8 cellular contexts compared by ENCODE assay signal in genomic region chr1:207050768-207051614, GRCh38. TPM values are rescaled to one million over a fixed set of nuclear protein-coding genes. Genes with fewer than 3 reads are reported as not detected.
DNase-seq lines count a peak whose midpoint lies in the region.

Gene YOD1 (minus strand): TSS chr1:207051208. CDS start chr1:207051030, 178 bp downstream.

- DNase-seq in DMS153 treated with DMSO at 0.1 percent for 48 hours (lab: John Stamatoyannopoulos, UW; ENCODE audit: unreplicated experiment) (peak; percentile 96), GM23248 (peak; percentile 97), NCI-H1048 (lab: John Stamatoyannopoulos, UW) (peak; percentile 94), SK-N-MC (ENCODE audit: low read depth, low spot score) (peak; percentile 61), glomerular endothelial cell (ENCODE audit: extremely low read depth, low read depth, low spot score) (peak; percentile 71), nucleus accumbens (lab: John Stamatoyannopoulos, UW) (peak in 55 of 56 donors; percentile 13 to 92 (median 77)), substantia nigra (lab: John Stamatoyannopoulos, UW) (peak; percentile 27 to 87 (median 76))
- peak; percentile 90 for DNase-seq in activated naive CD4-positive, alpha-beta T cell treated with anti-CD3 and anti-CD28 coated beads, Interleukin-2, amount 50 U/mL, for 16 hours

- H4K20me1 ChIP-seq in GM23248 (ENCODE audit: insufficient read depth), result no peaks in the 10 kb centered on the region; the same call in 1 of the 2 replicates

- peaks cover 36% of the 10 kb centered on the region for H3K4me1 ChIP-seq in GM23248 (ENCODE audit: insufficient read depth)

- H3K27ac ChIP-seq in GM23248, result peak within 1 kb of the TSS; percentile 94
- H3K27ac ChIP-seq in SK-N-MC, result peak within 1 kb of the TSS; percentile 78
- H3K27ac ChIP-seq in substantia nigra (ENCODE audit: low read depth, low read length, poor library complexity, severe bottlenecking), result peak within 1 kb of the TSS; percentile 91

- H3K9ac ChIP-seq in GM23248 (peak within 1 kb of the TSS; percentile 93), SK-N-MC (ENCODE audit: insufficient read length) (peak within 1 kb of the TSS; percentile 91)

- in situ Hi-C loops in GM23248 (cut with MboI), result no loop called here

- H3K9me3 ChIP-seq in GM23248 (ENCODE audit: low read depth) (no peaks in the 10 kb centered on the region), SK-N-MC (ENCODE audit: low read depth, low read length) (no peaks in the 10 kb centered on the region)

- H3K4me3 ChIP-seq in GM23248 (peak within 1 kb of the TSS; percentile 98), SK-N-MC (peak within 1 kb of the TSS; percentile 91)

- peaks cover 28% of the 10 kb centered on the region for H3K36me3 ChIP-seq in GM23248 (ENCODE audit: low read depth)
- H3K36me3 ChIP-seq in SK-N-MC (ENCODE audit: insufficient read depth, low read length), result peaks cover 35% of the 10 kb centered on the region

- peak within 1 kb of the TSS; percentile 96 for H2AFZ ChIP-seq in GM23248

- 2 to 3% methylated on average over 47 of the region's 47 CpGs for whole genome bisulfite sequencing in GM23248 (ENCODE audit: low coverage in 1 of 2, low lambda C conversion rate in 2 of 2, missing lambda C conversion rate in 2 of 2), 2 experiments

- no peaks in the 10 kb centered on the region for H3K9me2 ChIP-seq in GM23248 (ENCODE audit: insufficient read depth)

- H3K79me2 ChIP-seq in GM23248 (ENCODE audit: insufficient read depth), result peaks cover 47% of the 10 kb centered on the region

- no peaks in the 10 kb centered on the region for H3K27me3 ChIP-seq in GM23248 (replicated peaks; ENCODE audit: insufficient read depth)

- H3F3A ChIP-seq in GM23248 (ENCODE audit: insufficient read depth), result peaks cover 24% of the 10 kb centered on the region

- H3K4me2 ChIP-seq in GM23248 (ENCODE audit: unreplicated experiment), result peak within 1 kb of the TSS; percentile 86

RNA-seq across cellular contexts. Expression of gene YOD1, which starts in this region (rescaled TPM):
- 6.7 and 7.8 TPM in 2 replicates for total RNA-seq in GM23248 (2014; rRNA removed; shearing (Covaris generic))
- 2.4 TPM in 2 replicates for polyA plus RNA-seq in GM23248 (2016; fragmentation: Nextera tagmentation; extraction: Ambion mirVana)
- 4.9 and 5.1 TPM in 2 replicates for total RNA-seq in glomerular endothelial cell

Comparison
In these comparisons a context has a peak if more than half of its experiments do, and no peak if none do; other contexts are left out.
1. Peak in every context shown above with its lines: DNase-seq, H3K4me3 ChIP-seq and H3K27ac ChIP-seq.